In genomic region chr17:76278952-76279741, GRCh38 we compare ENCODE assay signal across 8 cellular contexts. TPM values are rescaled to one million over a fixed set of nuclear protein-coding genes. Genes with fewer than 3 reads are reported as not detected.
DNase-seq lines count a peak whose midpoint lies in the region; ATAC-seq lines count a peak whose summit lies in the region.

No MANE protein-coding gene starts in this region.

- H3K79me2 ChIP-seq in mesendoderm (ENCODE audit: control insufficient read depth, insufficient read depth, low read length): no peaks in the 10 kb centered on the region

- no peaks in the 10 kb centered on the region for H3K36me3 ChIP-seq in effector memory CD4-positive, alpha-beta T cell (ENCODE audit: control insufficient read depth, insufficient read depth, low read length)
- H3K36me3 ChIP-seq in mesendoderm (ENCODE audit: control insufficient read depth, insufficient read depth, low read length): no peaks in the 10 kb centered on the region

- no peak overlapping the region for H3K27ac ChIP-seq in effector memory CD4-positive, alpha-beta T cell (ENCODE audit: insufficient read depth, low read length, poor library complexity, severe bottlenecking)
- no peak overlapping the region for H3K27ac ChIP-seq in mesendoderm (ENCODE audit: low read depth, low read length)

- no peak overlapping the region for H3K4me3 ChIP-seq in effector memory CD4-positive, alpha-beta T cell (ENCODE audit: insufficient read depth, low read depth, low read length, poor library complexity, severe bottlenecking)
- no peak overlapping the region for H3K4me3 ChIP-seq in mesendoderm (ENCODE audit: low read length)

- no peak overlapping the region for H3K18ac ChIP-seq in mesendoderm (ENCODE audit: low read length)

- H4K5ac ChIP-seq in mesendoderm (ENCODE audit: low read length): no peak overlapping the region

- H2BK15ac ChIP-seq in mesendoderm (replicated peaks; ENCODE audit: low read depth): no peak overlapping the region

- no peak for ATAC-seq in GM18517 (IDR thresholded peaks at IDR 0.05; ENCODE audit: unreplicated experiment)

- no peaks in the 10 kb centered on the region for H3K79me1 ChIP-seq in mesendoderm (ENCODE audit: low read length)

- H3K4me2 ChIP-seq in mesendoderm (ENCODE audit: low read length): no peak overlapping the region

- no CpG with 5 or more reads among the region's 28 CpGs for WGBS in mesendoderm (ENCODE audit: extremely low coverage, insufficient coverage, low lambda C conversion rate)

- H3K4ac ChIP-seq in mesendoderm (ENCODE audit: low read depth, low read length): no peak overlapping the region

- no peak overlapping the region for H4K8ac ChIP-seq in mesendoderm (ENCODE audit: low read depth, low read length)

- no peak overlapping the region for H3K9ac ChIP-seq in mesendoderm (ENCODE audit: low read length)

- no peaks in the 10 kb centered on the region for H3K27me3 ChIP-seq in effector memory CD4-positive, alpha-beta T cell (replicated peaks; ENCODE audit: control insufficient read depth, insufficient read depth, low read length, poor library complexity, severe bottlenecking)
- H3K27me3 ChIP-seq in mesendoderm (ENCODE audit: insufficient read depth, low read length, poor library complexity): no peaks in the 10 kb centered on the region

- no peak overlapping the region for H3K23ac ChIP-seq in mesendoderm (ENCODE audit: low read length)

- H2BK5ac ChIP-seq in mesendoderm (ENCODE audit: low read length): no peak overlapping the region

- no peak overlapping the region for H2BK120ac ChIP-seq in mesendoderm (ENCODE audit: low read depth, low read length)

- peak; percentile 85 for DNase-seq in ELR (ENCODE audit: low read depth)
- peak; percentile 91 for DNase-seq in HT-29 (ENCODE audit: low spot score)
- DNase-seq in NOMO-1 (lab: John Stamatoyannopoulos, UW; ENCODE audit: unreplicated experiment in 2 of 2): peak; percentile 52 to 62
- DNase-seq in activated CD8-positive, alpha-beta memory T cell treated with anti-CD3 and anti-CD28 coated beads for 1 hour (ENCODE audit: extremely low read depth in 1 of 2, low read depth in 1 of 2): peak; percentile 60 to 83
- peak; percentile 64 to 81 (median 73) for DNase-seq in effector memory CD4-positive, alpha-beta T cell
- peak; percentile 83 for DNase-seq in mesendoderm
- peak; percentile 70 to 74 for DNase-seq in stimulated activated CD8-positive, alpha-beta memory T cell treated with anti-CD3 and anti-CD28 coated beads, Interleukin-15, amount 100 ng/mL, for 48 hours (ENCODE audit: low read depth in 2 of 2)

- H3K56ac ChIP-seq in mesendoderm (ENCODE audit: low read length): no peak overlapping the region

- no peak overlapping the region for H2AK5ac ChIP-seq in mesendoderm (ENCODE audit: low read length)

- H3K4me1 ChIP-seq in effector memory CD4-positive, alpha-beta T cell (ENCODE audit: control insufficient read depth, insufficient read depth, low read length, poor library complexity, severe bottlenecking): peaks cover 8% of the 10 kb centered on the region
- no peaks in the 10 kb centered on the region for H3K4me1 ChIP-seq in mesendoderm (ENCODE audit: control insufficient read depth, low read depth, low read length)

- no peaks in the 10 kb centered on the region for H3K9me3 ChIP-seq in effector memory CD4-positive, alpha-beta T cell (ENCODE audit: control insufficient read depth, low read length)

RNA-seq across cellular contexts. Expression of gene UBALD2, which starts 14.0 kb away (rescaled TPM):
- total RNA-seq in HT-29 (2014; rRNA removed; shearing (Covaris generic)): 63.7 and 72.5 TPM in 2 replicates
- 41.6 TPM for polyA plus RNA-seq in mesendoderm (2013, experiment 1 of 2)
- polyA plus RNA-seq in mesendoderm (2013, experiment 2 of 2): 41.5 TPM

RNA-seq across cellular contexts. Expression of gene QRICH2, which starts 28.9 kb away (rescaled TPM):
- 0.05 and 0.18 TPM in 2 replicates for total RNA-seq in HT-29 (2014; rRNA removed; shearing (Covaris generic))
- polyA plus RNA-seq in mesendoderm (2013, experiment 1 of 2): 1.2 TPM
- 1.3 TPM for polyA plus RNA-seq in mesendoderm (2013, experiment 2 of 2)

RNA-seq across cellular contexts. Expression of gene RNF157, which starts 38.9 kb away (rescaled TPM):
- total RNA-seq in HT-29 (2014; rRNA removed; shearing (Covaris generic)): 1.3 and 3.9 TPM in 2 replicates
- 1.1 TPM for polyA plus RNA-seq in mesendoderm (2013, experiment 1 of 2)
- polyA plus RNA-seq in mesendoderm (2013, experiment 2 of 2): 1.3 TPM
